7 cellular contexts compared by ENCODE assay signal in genomic region chr2:176136375-176137248, GRCh38. TPM values are rescaled to one million over a fixed set of nuclear protein-coding genes. Genes with fewer than 3 reads are reported as not detected.
DNase-seq lines count a peak whose midpoint lies in the region; ATAC-seq and TF ChIP-seq lines count a peak whose summit lies in the region.
"Had no signal": no experiment of that assay in that cellular context is flagged by ENCODE, and none has a peak within 500 bp of the region (broad histone marks: within the 10 kb centered on the region; RNA-seq: fewer than 3 reads in every experiment).

No MANE protein-coding gene starts in this region.

- DNase-seq in naive B cell (no peak), NCI-H345 (lab: John Stamatoyannopoulos, UW) (no peak), SK-N-DZ (ENCODE audit: low spot score) (no peak)
- DNase-seq: erythroblast had no signal

- H3K36me3 Mint-ChIP-seq in naive B cell, result peaks cover 4 to 33% of the 10 kb centered on the region in 2 donors

- H3K27ac ChIP-seq in VCaP, result peak overlapping the region; percentile 79

- peaks cover 81 to 84% (median 81%) of the 10 kb centered on the region in 3 donors for H3K27me3 Mint-ChIP-seq in naive B cell

- H3K9me3 Mint-ChIP-seq in naive B cell, result peaks cover 4 to 41% (median 19%) of the 10 kb centered on the region in 7 donors

- H3K9ac ChIP-seq in ES-I3 (ENCODE audit: low read depth, low read length), result peak overlapping the region; percentile 66

- no peaks in the 10 kb centered on the region for H3K36me3 ChIP-seq in ES-I3 (ENCODE audit: insufficient read depth, low read length)

- H3K4me1 Mint-ChIP-seq in naive B cell, result peaks cover 27 to 39% (median 31%) of the 10 kb centered on the region in 3 donors

- H3K27ac Mint-ChIP-seq in naive B cell, result peak overlapping the region in 1 of 6 donors; percentile 89

- 0 out of 2 replicates have a peak, but pooled peaks cover 3% of the 10 kb centered on the region for H3K4me1 ChIP-seq in ES-I3 (ENCODE audit: insufficient read depth, low read length)

- H3K4me3 Mint-ChIP-seq in naive B cell, result peak overlapping the region in 6 of 8 donors; percentile 41 to 78 (median 50)

- no peaks in the 10 kb centered on the region; the same call in 1 of the 2 replicates for H3K9me3 ChIP-seq in ES-I3 (ENCODE audit: control insufficient read depth, insufficient read depth, low read length)

- 0 out of 2 replicates have a peak, but pooled peaks have one; percentile 17 for TF ChIP-seq CTCF in VCaP (conservative IDR thresholded peaks at IDR 0.05)

- no peak for ATAC-seq in naive B cell (ENCODE audit: low read depth in 2 of 2)
- no peak for ATAC-seq in HG03175 (IDR thresholded peaks at IDR 0.05; ENCODE audit: unreplicated experiment)

RNA-seq across cellular contexts. Expression of gene HOXD8, which starts 7.1 kb away (rescaled TPM):
- not detected for polyA plus RNA-seq in naive B cell (ENCODE audit: low read depth in 6 of 6)
- 28.1 and 35.4 TPM in 2 replicates for polyA plus RNA-seq in SK-N-DZ (2014; cell fraction: cytosol; rRNA removed)
- polyA plus RNA-seq in SK-N-DZ (2014; cell fraction: nucleus; rRNA removed), result 28.0 and 35.7 TPM in 2 replicates

RNA-seq across cellular contexts. Expression of gene HOXD9, which starts 14.1 kb away (rescaled TPM):
- polyA plus RNA-seq in naive B cell (ENCODE audit: low read depth in 6 of 6), result not detected
- polyA plus RNA-seq in SK-N-DZ (2014; cell fraction: cytosol; rRNA removed), result 20.1 and 20.4 TPM in 2 replicates
- 15.7 and 22.6 TPM in 2 replicates for polyA plus RNA-seq in SK-N-DZ (2014; cell fraction: nucleus; rRNA removed)

RNA-seq across cellular contexts. Expression of gene HOXD4, which starts 14.7 kb away (rescaled TPM):
- polyA plus RNA-seq in naive B cell (ENCODE audit: low read depth in 6 of 6), result not detected
- 2.6 and 11.6 TPM in 2 replicates for polyA plus RNA-seq in SK-N-DZ (2014; cell fraction: cytosol; rRNA removed)
- polyA plus RNA-seq in SK-N-DZ (2014; cell fraction: nucleus; rRNA removed), result 47.5 and 55.4 TPM in 2 replicates

RNA-seq across cellular contexts. Expression of gene HOXD10, which starts 20.0 kb away (rescaled TPM):
- not detected for polyA plus RNA-seq in naive B cell (ENCODE audit: low read depth in 6 of 6)
- polyA plus RNA-seq in SK-N-DZ (2014; cell fraction: cytosol; rRNA removed), result 8.5 and 8.7 TPM in 2 replicates
- 5.2 and 6.5 TPM in 2 replicates for polyA plus RNA-seq in SK-N-DZ (2014; cell fraction: nucleus; rRNA removed)

RNA-seq across cellular contexts. Expression of gene HOXD3, which starts 20.5 kb away (rescaled TPM):
- not detected for polyA plus RNA-seq in naive B cell (ENCODE audit: low read depth in 6 of 6)
- polyA plus RNA-seq in SK-N-DZ (2014; cell fraction: cytosol; rRNA removed), result 1.6 and 2.3 TPM in 2 replicates
- 2.0 and 10.4 TPM in 2 replicates for polyA plus RNA-seq in SK-N-DZ (2014; cell fraction: nucleus; rRNA removed)
